In the genomic region with DNA sequence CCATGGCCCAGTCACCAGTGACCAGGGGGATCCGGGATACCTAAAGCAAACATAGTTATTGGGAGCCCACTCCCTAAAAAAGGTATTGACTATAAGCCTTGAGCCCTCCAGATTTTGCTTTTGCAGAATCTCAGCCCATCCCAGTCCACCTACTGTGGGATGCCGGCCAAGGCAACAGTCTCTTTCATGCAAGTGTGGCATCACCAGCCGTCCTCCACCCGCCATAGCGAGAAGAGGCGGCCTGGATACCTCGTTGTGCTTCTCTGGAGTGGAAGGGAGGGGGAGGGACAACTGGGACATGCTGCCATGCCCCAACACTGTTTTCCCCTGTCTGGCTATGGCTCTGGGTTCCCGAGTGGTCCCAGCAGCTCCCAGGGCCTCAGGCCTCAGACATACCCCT, we compare ENCODE assay signal across 33 cellular contexts.
"Had no signal": no experiment of that assay in that cellular context is flagged by ENCODE, and none has a peak within 500 bp of the region (broad histone marks: within the 10 kb centered on the region; RNA-seq: fewer than 3 reads in every experiment).

No MANE protein-coding gene starts in this region.

- H3K4me3 Mint-ChIP-seq: activated B cell treated with CpG ODN at 0.5 μM for 24 hours; activated CD4-positive, alpha-beta memory T cell treated with anti-CD3 and anti-CD28 coated beads, Interleukin-2, amount 10 ng/mL, durations not matched to agents 7 days and 5 days; activated CD4-positive, alpha-beta T cell treated with anti-CD3 and anti-CD28 coated beads for 36 hours; activated CD4-positive, alpha-beta T cell treated with anti-CD3 and anti-CD28 coated beads, Interleukin-2, amount 10 ng/mL, durations not matched to agents 7 days and 5 days; activated CD8-positive, alpha-beta memory T cell treated with anti-CD3 and anti-CD28 coated beads, Interleukin-2, amount 10 ng/mL, durations not matched to agents 7 days and 5 days; activated CD8-positive, alpha-beta T cell treated with anti-CD3 and anti-CD28 coated beads, Interleukin-2, amount 10 ng/mL, durations not matched to agents 7 days and 5 days; activated naive CD4-positive, alpha-beta T cell treated with anti-CD3 and anti-CD28 coated beads, Interleukin-2, amount 10 ng/mL, durations not matched to agents 7 days and 5 days; activated naive CD4-positive, alpha-beta T cell treated with anti-CD3 and anti-CD28 coated beads, Interleukin-2, amount 50 U/mL, for 24 hours; activated naive CD8-positive, alpha-beta T cell; activated naive CD8-positive, alpha-beta T cell treated with anti-CD3 and anti-CD28 coated beads, Interleukin-2, amount 10 ng/mL, durations not matched to agents 7 days and 5 days; activated naive CD8-positive, alpha-beta T cell treated with anti-CD3 and anti-CD28 coated beads, Interleukin-2, amount 50 U/mL, for 24 hours; activated T-cell treated with anti-CD3 and anti-CD28 coated beads, Interleukin-2, amount 50 U/mL, for 24 hours; T-helper 1 cell treated with Interleukin-12 subunit alpha and Interleukin-12 subunit beta and Interleukin-4 antibody, amounts not matched to agents 30 μg/mL and 1 μg/mL, for 36 hours; T-helper 2 cell treated with Interferon-gamma antibody and Interleukin-4, amounts not matched to agents 5 μg/mL and 100 μg/mL, for 36 hours had no signal

- H3K27me3 Mint-ChIP-seq: activated B cell treated with CpG ODN at 0.5 μM for 24 hours; activated CD4-positive, alpha-beta memory T cell treated with anti-CD3 and anti-CD28 coated beads, Interleukin-2, amount 10 ng/mL, durations not matched to agents 7 days and 5 days; activated CD4-positive, alpha-beta T cell treated with anti-CD3 and anti-CD28 coated beads for 36 hours; activated CD4-positive, alpha-beta T cell treated with anti-CD3 and anti-CD28 coated beads, Interleukin-2, amount 10 ng/mL, durations not matched to agents 7 days and 5 days; activated CD8-positive, alpha-beta memory T cell treated with anti-CD3 and anti-CD28 coated beads, Interleukin-2, amount 10 ng/mL, durations not matched to agents 7 days and 5 days; activated naive CD4-positive, alpha-beta T cell treated with anti-CD3 and anti-CD28 coated beads, Interleukin-2, amount 10 ng/mL, durations not matched to agents 7 days and 5 days; activated naive CD4-positive, alpha-beta T cell treated with anti-CD3 and anti-CD28 coated beads, Interleukin-2, amount 50 U/mL, for 24 hours; activated naive CD8-positive, alpha-beta T cell; activated naive CD8-positive, alpha-beta T cell treated with anti-CD3 and anti-CD28 coated beads, Interleukin-2, amount 10 ng/mL, durations not matched to agents 7 days and 5 days; activated naive CD8-positive, alpha-beta T cell treated with anti-CD3 and anti-CD28 coated beads, Interleukin-2, amount 50 U/mL, for 24 hours; activated T-cell treated with anti-CD3 and anti-CD28 coated beads, Interleukin-2, amount 50 U/mL, for 24 hours had no signal

- H3K4me1 Mint-ChIP-seq: activated CD4-positive, alpha-beta memory T cell treated with anti-CD3 and anti-CD28 coated beads, Interleukin-2, amount 10 ng/mL, durations not matched to agents 7 days and 5 days; activated CD4-positive, alpha-beta T cell treated with anti-CD3 and anti-CD28 coated beads for 36 hours; activated CD8-positive, alpha-beta memory T cell treated with anti-CD3 and anti-CD28 coated beads, Interleukin-2, amount 10 ng/mL, durations not matched to agents 7 days and 5 days; activated naive CD4-positive, alpha-beta T cell treated with anti-CD3 and anti-CD28 coated beads, Interleukin-2, amount 10 ng/mL, durations not matched to agents 7 days and 5 days; activated naive CD4-positive, alpha-beta T cell treated with anti-CD3 and anti-CD28 coated beads, Interleukin-2, amount 50 U/mL, for 24 hours had no signal

- H3K27ac Mint-ChIP-seq: activated B cell treated with CpG ODN at 0.5 μM for 24 hours; activated CD4-positive, alpha-beta memory T cell treated with anti-CD3 and anti-CD28 coated beads, Interleukin-2, amount 10 ng/mL, durations not matched to agents 7 days and 5 days; activated CD4-positive, alpha-beta T cell treated with anti-CD3 and anti-CD28 coated beads for 36 hours; activated CD4-positive, alpha-beta T cell treated with anti-CD3 and anti-CD28 coated beads, Interleukin-2, amount 10 ng/mL, durations not matched to agents 7 days and 5 days; activated CD8-positive, alpha-beta memory T cell treated with anti-CD3 and anti-CD28 coated beads, Interleukin-2, amount 10 ng/mL, durations not matched to agents 7 days and 5 days; activated CD8-positive, alpha-beta T cell treated with anti-CD3 and anti-CD28 coated beads, Interleukin-2, amount 10 ng/mL, durations not matched to agents 7 days and 5 days; activated naive CD4-positive, alpha-beta T cell treated with anti-CD3 and anti-CD28 coated beads, Interleukin-2, amount 50 U/mL, for 24 hours; activated naive CD8-positive, alpha-beta T cell; activated naive CD8-positive, alpha-beta T cell treated with anti-CD3 and anti-CD28 coated beads, Interleukin-2, amount 10 ng/mL, durations not matched to agents 7 days and 5 days; activated naive CD8-positive, alpha-beta T cell treated with anti-CD3 and anti-CD28 coated beads, Interleukin-2, amount 50 U/mL, for 24 hours; activated T-cell treated with anti-CD3 and anti-CD28 coated beads, Interleukin-2, amount 50 U/mL, for 24 hours; activated T-helper 2 cell treated with anti-CD3 and anti-CD28 coated beads, Interferon-gamma antibody, Interleukin-2, Interleukin-4, amounts not matched to agents 10 μg/mL and 5 μg/mL and 100 μg/mL, durations not matched to agents 14 hours and 24 hours and 36 hours; T-helper 1 cell treated with Interleukin-12 subunit alpha and Interleukin-12 subunit beta and Interleukin-4 antibody, amounts not matched to agents 30 μg/mL and 1 μg/mL, for 36 hours; T-helper 2 cell treated with Interferon-gamma antibody and Interleukin-4, amounts not matched to agents 5 μg/mL and 100 μg/mL, for 36 hours had no signal

- DNase-seq: activated B cell treated with CpG ODN at 0.5 μM for 24 hours; activated CD4-positive, alpha-beta memory T cell treated with anti-CD3 and anti-CD28 coated beads, Interleukin-2, amount 10 ng/mL, durations not matched to agents 7 days and 5 days; activated CD4-positive, alpha-beta T cell treated with anti-CD3 and anti-CD28 coated beads for 1 hour; activated CD4-positive, alpha-beta T cell treated with anti-CD3 and anti-CD28 coated beads, Interleukin-2, amount 10 ng/mL, durations not matched to agents 7 days and 5 days; activated CD4-positive, alpha-beta T cell treated with anti-CD3 and anti-CD28 coated beads, Interleukin-2, amount 50 U/mL, for 48 hours; activated CD8-positive, alpha-beta memory T cell treated with anti-CD3 and anti-CD28 coated beads for 24 hours; activated CD8-positive, alpha-beta memory T cell treated with anti-CD3 and anti-CD28 coated beads, Interleukin-2, amount 10 ng/mL, durations not matched to agents 7 days and 5 days; activated CD8-positive, alpha-beta memory T cell treated with anti-CD3 and anti-CD28 coated beads, Interleukin-2, amount 50 U/mL, for 48 hours; activated CD8-positive, alpha-beta T cell treated with anti-CD3 and anti-CD28 coated beads, Interleukin-2, amount 10 ng/mL, durations not matched to agents 7 days and 5 days; activated effector memory CD4-positive, alpha-beta T cell treated with Interleukin-2 at 50 U/mL for 16 hours; activated gamma-delta T cell; activated naive CD4-positive, alpha-beta T cell treated with anti-CD3 and anti-CD28 coated beads, Interleukin-2, amount 10 ng/mL, durations not matched to agents 7 days and 5 days; activated naive CD4-positive, alpha-beta T cell treated with Interleukin-2 at 50 U/mL for 16 hours; activated naive CD8-positive, alpha-beta T cell treated with anti-CD3 and anti-CD28 coated beads, Interleukin-2, amount 10 ng/mL, durations not matched to agents 7 days and 5 days; activated naive CD8-positive, alpha-beta T cell treated with anti-CD3 and anti-CD28 coated beads, Interleukin-2, amount 50 U/mL, for 24 hours; activated T-cell treated with anti-CD3 and anti-CD28 coated beads, Interleukin-2, amount 50 U/mL, for 24 hours; activated T-cell treated with anti-CD3 and anti-CD28 coated beads, Interleukin-2, amount 50 U/mL, for 48 hours; amygdala; aorta; body of pancreas; brain microvascular endothelial cell; central memory CD4-positive, alpha-beta T cell; T-helper 1 cell; T-helper 2 cell; T-helper 9 cell had no signal

- H3K9me3 Mint-ChIP-seq: activated B cell treated with CpG ODN at 0.5 μM for 24 hours; activated naive CD4-positive, alpha-beta T cell treated with anti-CD3 and anti-CD28 coated beads, Interleukin-2, amount 50 U/mL, for 24 hours had no signal

- H3K27ac ChIP-seq: body of pancreas, brain microvascular endothelial cell, breast epithelium, VCaP had no signal

- ATAC-seq: activated CD4-positive, alpha-beta T cell treated with anti-CD3 and anti-CD28 coated beads for 36 hours; activated CD8-positive, alpha-beta memory T cell treated with anti-CD3 and anti-CD28 coated beads, Interleukin-2, amount 10 ng/mL, durations not matched to agents 7 days and 5 days; activated CD8-positive, alpha-beta T cell treated with anti-CD3 and anti-CD28 coated beads, Interleukin-2, amount 10 ng/mL, durations not matched to agents 7 days and 5 days; activated naive CD8-positive, alpha-beta T cell treated with anti-CD3 and anti-CD28 coated beads, Interleukin-2, amount 50 U/mL, for 24 hours; body of pancreas had no signal
